14 cellular contexts compared by ENCODE assay signal in the genomic region with DNA sequence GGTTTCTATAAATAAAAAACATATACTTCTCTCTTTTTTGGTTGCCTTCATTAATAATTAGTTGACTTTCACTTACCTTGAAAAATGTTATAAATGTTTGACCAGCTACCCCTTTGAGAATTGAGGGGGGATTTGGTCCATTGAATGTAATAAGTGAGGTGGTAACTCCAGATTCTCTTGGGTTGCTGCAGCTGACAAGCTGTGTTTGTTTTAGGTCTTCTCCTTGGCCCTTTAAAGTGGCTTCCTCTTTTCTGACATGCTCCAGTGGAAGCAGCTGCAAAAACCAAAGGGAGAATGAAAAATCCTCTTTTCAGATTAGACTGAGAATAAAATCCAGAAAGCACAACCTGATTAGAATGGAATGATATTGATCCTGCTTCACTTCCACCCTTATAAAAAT.
DNase-seq lines count a peak whose midpoint lies in the region; ATAC-seq lines count a peak whose summit lies in the region.
"Had no signal": no experiment of that assay in that cellular context is flagged by ENCODE, and none has a peak within 500 bp of the region (broad histone marks: within the 10 kb centered on the region; RNA-seq: fewer than 3 reads in every experiment).

No MANE protein-coding gene starts in this region.

- no peak overlapping the region for H3K4me3 Mint-ChIP-seq in stimulated activated memory B cell treated with anti-CD40 and anti-IgM and Interleukin-4, amounts not matched to agents 10 μg/mL and 1 μg/mL and 100 μg/mL, for 72 hours

- peak overlapping the region; percentile 3 for H3K27ac Mint-ChIP-seq in stimulated activated memory B cell treated with anti-CD40 and anti-IgM and Interleukin-4, amounts not matched to agents 10 μg/mL and 1 μg/mL and 100 μg/mL, for 72 hours

- ATAC-seq in GM18508 (IDR thresholded peaks at IDR 0.05; ENCODE audit: insufficient read depth, unreplicated experiment) (peak; percentile 46), GM21423 (IDR thresholded peaks at IDR 0.05; ENCODE audit: unreplicated experiment) (peak; percentile 69), HG03460 (IDR thresholded peaks at IDR 0.05; ENCODE audit: unreplicated experiment) (peak; percentile 69), HG03565 (IDR thresholded peaks at IDR 0.05; ENCODE audit: unreplicated experiment) (no peak)
- ATAC-seq in stimulated activated memory B cell treated with anti-CD40 and anti-IgM and Interleukin-4, amounts not matched to agents 10 μg/mL and 1 μg/mL and 100 μg/mL, for 72 hours = no peak

- no peaks in the 10 kb centered on the region for H3K36me3 Mint-ChIP-seq in stimulated activated memory B cell treated with anti-CD40 and anti-IgM and Interleukin-4, amounts not matched to agents 10 μg/mL and 1 μg/mL and 100 μg/mL, for 72 hours

- H3K4me1 Mint-ChIP-seq in stimulated activated memory B cell treated with anti-CD40 and anti-IgM and Interleukin-4, amounts not matched to agents 10 μg/mL and 1 μg/mL and 100 μg/mL, for 72 hours = peaks cover 10% of the 10 kb centered on the region

- no peak for DNase-seq in NCI-H187 treated with DMSO at 0.1 percent for 48 hours (lab: John Stamatoyannopoulos, UW)
- no peak for DNase-seq in activated CD4-positive, alpha-beta T cell treated with anti-CD3 and anti-CD28 coated beads, Interleukin-2, amount 50 U/mL, for 1 hour
- DNase-seq: C1 segment of cervical spinal cord, HCEC 1CT, Karpas-422, NCI-H1930, NCI-H2171, NCI-H524, RPMI8226 had no signal

- H3K9me3 Mint-ChIP-seq in stimulated activated memory B cell treated with anti-CD40 and anti-IgM and Interleukin-4, amounts not matched to agents 10 μg/mL and 1 μg/mL and 100 μg/mL, for 72 hours = no peaks in the 10 kb centered on the region

- no peaks in the 10 kb centered on the region for H3K27me3 Mint-ChIP-seq in stimulated activated memory B cell treated with anti-CD40 and anti-IgM and Interleukin-4, amounts not matched to agents 10 μg/mL and 1 μg/mL and 100 μg/mL, for 72 hours

Comparison
In these comparisons a context has a peak if more than half of its experiments do, and no peak if none do; other contexts are left out.
1. ATAC-seq: peak in GM18508 (single experiment), GM21423 (single experiment) and HG03460 (single experiment); none in stimulated activated memory B cell treated with anti-CD40 and anti-IgM and Interleukin-4, amounts not matched to agents 10 μg/mL and 1 μg/mL and 100 μg/mL, for 72 hours (single experiment) and HG03565 (single experiment).